Comparison of ENCODE assay signal across 8 cellular contexts in genomic region chr1:33295450-33296081, GRCh38. TPM values are rescaled to one million over a fixed set of nuclear protein-coding genes. Genes with fewer than 3 reads are reported as not detected.
A peak's percentile ranks its signal among the peaks of the same experiment; 100 is the strongest.
DNase-seq lines count a peak whose midpoint lies in the region; ATAC-seq, FAIRE-seq and TF ChIP-seq lines count a peak whose summit lies in the region.

No MANE protein-coding gene starts in this region.

- WGBS in HepG2 (ENCODE audit: low lambda C conversion rate): 44% methylated on average over 8 of the region's 12 CpGs

- DNase-seq in GM06990 (ENCODE audit: extremely low read depth, insufficient read length) (peak; percentile 71), NCI-H345 treated with DMSO at 0.1 percent for 48 hours (lab: John Stamatoyannopoulos, UW; ENCODE audit: unreplicated experiment) (peak; percentile 46), chondrocyte (ENCODE audit: low spot score) (no peak), HepG2 (ENCODE audit: low spot score) (peak; percentile 62)
- peak; percentile 75 to 91 for DNase-seq in activated CD4-positive, alpha-beta T cell treated with anti-CD3 and anti-CD28 coated beads for 4 hours
- peak; percentile 70 to 88 (median 82) for DNase-seq in stimulated activated CD4-positive, alpha-beta T cell treated with anti-CD3 and anti-CD28 coated beads, TNF-alpha, amount 100 ng/mL, for 1 hour (ENCODE audit: low read depth in 3 of 3, low spot score in 1 of 3)

- POLR2A ChIA-PET in HepG2 (lab: Yijun Ruan, JAX): interaction anchor here (0.6 to 1.7 kb wide), 9 partner anchors 17 to 70 kb away, joined by 3 to 10 read pairs (median 5); no protein-coding TSS in a partner anchor

- peaks cover 23% of the 10 kb centered on the region for H3K36me3 Mint-ChIP-seq in chondrocyte (ENCODE audit: low read depth)

- TF ChIP-seq RAD21 in HepG2 (CRISPR knock-in tag; IDR thresholded peaks at IDR 0.05): peak; percentile 89

- ATAC-seq in HG03064 (IDR thresholded peaks at IDR 0.05; ENCODE audit: low read depth, unreplicated experiment) (peak; percentile 61), HepG2 (peak; percentile 88), HG02610 (IDR thresholded peaks at IDR 0.05; ENCODE audit: unreplicated experiment) (no peak)

- TF ChIP-seq EP300 in HepG2 (IDR thresholded peaks at IDR 0.05; ENCODE audit: low read depth in 2 of 2, low read length in 2 of 2) (no peak), HepG2 (CRISPR knock-in tag; IDR thresholded peaks at IDR 0.05; ENCODE audit: borderline replicate concordance) (no peak)

- no peaks in the 10 kb centered on the region for H3K9me3 Mint-ChIP-seq in chondrocyte (ENCODE audit: low read depth)

- FAIRE-seq in HepG2 (lab: Jason Lieb, UNC): peak; percentile 72

- peaks cover 16% of the 10 kb centered on the region for H3K4me1 Mint-ChIP-seq in chondrocyte (ENCODE audit: low read depth)

- H3K36me3 ChIP-seq in GM06990 (ENCODE audit: control insufficient read depth, insufficient read depth, low read length) (peaks cover 6% of the 10 kb centered on the region), HepG2 (replicated peaks in 1 of 2; ENCODE audit: control insufficient read depth in 1 of 2, insufficient read depth in 2 of 2, low read length in 2 of 2) (peaks cover 13 to 52% of the 10 kb centered on the region in 2 experiments; a peak in 4 of 5 replicates)

- no peak for TF ChIP-seq POLR2A in HepG2 (IDR thresholded peaks at IDR 0.05; ENCODE audit: insufficient read depth in 1 of 2, low read depth in 2 of 2, low read length in 2 of 2)

- no peak overlapping the region for H3K4me3 ChIP-seq in GM06990 (replicated peaks; ENCODE audit: low read depth, low read length)
- H3K4me3 ChIP-seq in HepG2 (replicated peaks in 1 of 3; ENCODE audit: insufficient read depth in 1 of 3, low read depth in 2 of 3, low read length in 3 of 3): no peak overlapping the region

- H3K27ac ChIP-seq in HepG2 (ENCODE audit: extremely low read length, insufficient read depth, low read length): no peak overlapping the region

- TF ChIP-seq CTCF in GM06990 (IDR thresholded peaks at IDR 0.05; ENCODE audit: insufficient read depth, low read length, poor library complexity, severe bottlenecking) (peak; percentile 95), chondrocyte (IDR thresholded peaks at IDR 0.05) (peak; percentile 94), HepG2 (CRISPR knock-in tag; IDR thresholded peaks at IDR 0.05) (peak; percentile 96)

- peak overlapping the region; percentile 8 for H3K27ac Mint-ChIP-seq in chondrocyte (ENCODE audit: unreplicated experiment)

- H3K4me2 ChIP-seq in HepG2 (ENCODE audit: low read depth, low read length): no peak overlapping the region

- no TSS peak for BruUV-seq in HepG2 (replicated peaks; lab: Mats Ljungman, UMichigan)

- CTCF ChIA-PET in HepG2 (lab: Yijun Ruan, JAX; ENCODE audit: low intra/inter-chr PET ratio, low total read pairs): interaction anchor here (1.1 to 2.1 kb wide), 3 partner anchors 72 to 175 kb away, joined by 3 to 34 read pairs (median 8); no protein-coding TSS in a partner anchor

- no peak overlapping the region for H2AFZ ChIP-seq in HepG2 (ENCODE audit: low read length)

- intact Hi-C loops in HepG2 (cut with micrococcal nuclease; ENCODE audit: unreplicated experiment): loop anchor here (1.0 to 5.0 kb wide), 3 partner anchors 72 to 175 kb away; no protein-coding TSS in a partner anchor

- no peaks in the 10 kb centered on the region for H3K9me3 ChIP-seq in HepG2 (ENCODE audit: low read length)

- no peaks in the 10 kb centered on the region for H4K20me1 ChIP-seq in HepG2 (ENCODE audit: insufficient read depth, low read length)

- H3K27me3 ChIP-seq in GM06990 (replicated peaks; ENCODE audit: control insufficient read depth, insufficient read depth, low read length) (no peaks in the 10 kb centered on the region), HepG2 (ENCODE audit: control insufficient read depth in 1 of 2, insufficient read depth in 2 of 2, low read length in 2 of 2) (no peaks in the 10 kb centered on the region)

- H3K4me3 Mint-ChIP-seq in chondrocyte (ENCODE audit: unreplicated experiment): no peak overlapping the region

- H3K9ac ChIP-seq in HepG2 (ENCODE audit: insufficient read depth, low read depth, low read length): no peak overlapping the region

- no peaks in the 10 kb centered on the region for H3K27me3 Mint-ChIP-seq in chondrocyte (ENCODE audit: low read depth)

- H3K79me2 ChIP-seq in HepG2 (ENCODE audit: insufficient read depth, low read length): no peaks in the 10 kb centered on the region

- H3K4me1 ChIP-seq in HepG2 (ENCODE audit: insufficient read depth, low read length): 0 out of 2 replicates have a peak, but pooled peaks cover 1% of the 10 kb centered on the region

- in situ Hi-C loops in HepG2 (cut with HindIII; ENCODE audit: extremely low pct_ligation_motif_present, low pct_unique_long_range_greater_than_20kb): loop anchor here (5.0 kb wide), 2 partner anchors 72 to 78 kb away; no protein-coding TSS in a partner anchor

TF ChIP-seq in HepG2, 621 proteins besides CTCF, POLR2A, EP300 and RAD21 (continues in another document):
- TF ChIP-seq ZNF232 (CRISPR knock-in tag; IDR thresholded peaks at IDR 0.05; ENCODE audit: borderline replicate concordance) (no peak), ZNF788 (CRISPR knock-in tag; IDR thresholded peaks at IDR 0.05; ENCODE audit: borderline replicate concordance) (peak; percentile 35; the same call in 1 of the 2 replicates), ZNF672 (CRISPR knock-in tag; IDR thresholded peaks at IDR 0.05) (no peak), ZGPAT (CRISPR knock-in tag; IDR thresholded peaks at IDR 0.05) (0 out of 2 replicates have a peak, but pooled peaks have one; percentile 28), NCOA5 (CRISPR knock-in tag; IDR thresholded peaks at IDR 0.05) (no peak), SPEN (CRISPR knock-in tag; IDR thresholded peaks at IDR 0.05; ENCODE audit: low read depth) (0 out of 2 replicates have a peak, but pooled peaks have one; percentile 31)

RNA-seq across cellular contexts. Expression of gene A3GALT2, which starts 25.3 kb away (rescaled TPM):
- total RNA-seq in chondrocyte: 0.27 TPM in 1 of 3 replicates, not detected in the others
- total RNA-seq in HepG2 (2016; rRNA removed; fragmentation: Illumina TruSeq; extraction: Trizol): not detected in 2 replicates
- total RNA-seq in HepG2 (2016; cell fraction: cytosol; rRNA removed; fragmentation: Illumina TruSeq; extraction: Trizol; ENCODE audit: low read depth): not detected in 2 replicates
- total RNA-seq in HepG2 (2016; cell fraction: insoluble cytoplasmic fraction; rRNA removed; fragmentation: Illumina TruSeq; extraction: Trizol): not detected in 2 replicates
- not detected in 2 replicates for total RNA-seq in HepG2 (2016; cell fraction: membrane; rRNA removed; fragmentation: Illumina TruSeq; extraction: Trizol)
- not detected in 2 replicates for total RNA-seq in HepG2 (2016; cell fraction: nucleus; rRNA removed; fragmentation: Illumina TruSeq; extraction: Trizol)
- not detected in 2 replicates for polyA plus RNA-seq in HepG2 (2011; rRNA removed)
- polyA plus RNA-seq in HepG2 (2011; cell fraction: cytosol; rRNA removed): not detected in 2 replicates
- not detected in 2 replicates for polyA plus RNA-seq in HepG2 (2011; cell fraction: nucleus; rRNA removed)
- not detected in 2 replicates for polyA plus RNA-seq in HepG2 (2012)
- polyA plus RNA-seq in HepG2 (2016; cell fraction: cytosol; fragmentation: Illumina TruSeq; extraction: Trizol; ENCODE audit: low read depth): not detected in 2 replicates
- not detected in 2 replicates for polyA plus RNA-seq in HepG2 (2016; cell fraction: insoluble cytoplasmic fraction; fragmentation: Illumina TruSeq; extraction: Trizol; ENCODE audit: low read depth)
- polyA plus RNA-seq in HepG2 (2016; cell fraction: membrane; fragmentation: Illumina TruSeq; extraction: Trizol; ENCODE audit: low read depth): not detected in 2 replicates
- not detected in 2 replicates for polyA plus RNA-seq in HepG2 (2016; cell fraction: nucleus; fragmentation: Illumina TruSeq; extraction: Trizol; ENCODE audit: insufficient read depth, low read depth)
- not detected in 2 replicates for polyA minus RNA-seq in HepG2 (2011; rRNA and poly(A)+ RNA removed; ENCODE audit: low replicate concordance)
- not detected in 2 replicates for polyA minus RNA-seq in HepG2 (2011; cell fraction: cytosol; rRNA and poly(A)+ RNA removed)
- not detected in 2 replicates for polyA minus RNA-seq in HepG2 (2011; cell fraction: nucleus; rRNA and poly(A)+ RNA removed)

RNA-seq across cellular contexts. Expression of gene ZNF362, which starts 39.3 kb away (rescaled TPM):
- 84.1 to 122 TPM (median 85.0 TPM) in 3 replicates for total RNA-seq in chondrocyte
- 8.3 TPM in 2 replicates for total RNA-seq in HepG2 (2016; rRNA removed; fragmentation: Illumina TruSeq; extraction: Trizol)
- total RNA-seq in HepG2 (2016; cell fraction: cytosol; rRNA removed; fragmentation: Illumina TruSeq; extraction: Trizol; ENCODE audit: low read depth): 6.7 and 7.0 TPM in 2 replicates
- 7.8 and 9.0 TPM in 2 replicates for total RNA-seq in HepG2 (2016; cell fraction: insoluble cytoplasmic fraction; rRNA removed; fragmentation: Illumina TruSeq; extraction: Trizol)
- 16.5 and 17.3 TPM in 2 replicates for total RNA-seq in HepG2 (2016; cell fraction: membrane; rRNA removed; fragmentation: Illumina TruSeq; extraction: Trizol)
- total RNA-seq in HepG2 (2016; cell fraction: nucleus; rRNA removed; fragmentation: Illumina TruSeq; extraction: Trizol): 6.2 and 7.0 TPM in 2 replicates
- polyA plus RNA-seq in HepG2 (2011; rRNA removed): 14.2 and 16.6 TPM in 2 replicates
- polyA plus RNA-seq in HepG2 (2011; cell fraction: cytosol; rRNA removed): 5.7 and 9.0 TPM in 2 replicates
- polyA plus RNA-seq in HepG2 (2011; cell fraction: nucleus; rRNA removed): 18.1 and 28.2 TPM in 2 replicates
- polyA plus RNA-seq in HepG2 (2012): 14.1 and 14.8 TPM in 2 replicates
- 9.7 and 10.9 TPM in 2 replicates for polyA plus RNA-seq in HepG2 (2016; cell fraction: cytosol; fragmentation: Illumina TruSeq; extraction: Trizol; ENCODE audit: low read depth)
- polyA plus RNA-seq in HepG2 (2016; cell fraction: insoluble cytoplasmic fraction; fragmentation: Illumina TruSeq; extraction: Trizol; ENCODE audit: low read depth): 16.7 and 21.5 TPM in 2 replicates
- 25.7 and 28.3 TPM in 2 replicates for polyA plus RNA-seq in HepG2 (2016; cell fraction: membrane; fragmentation: Illumina TruSeq; extraction: Trizol; ENCODE audit: low read depth)
- polyA plus RNA-seq in HepG2 (2016; cell fraction: nucleus; fragmentation: Illumina TruSeq; extraction: Trizol; ENCODE audit: insufficient read depth, low read depth): 26.0 and 26.9 TPM in 2 replicates
- polyA minus RNA-seq in HepG2 (2011; rRNA and poly(A)+ RNA removed; ENCODE audit: low replicate concordance): 11.9 and 29.1 TPM in 2 replicates
- polyA minus RNA-seq in HepG2 (2011; cell fraction: cytosol; rRNA and poly(A)+ RNA removed): 9.2 and 12.5 TPM in 2 replicates
- polyA minus RNA-seq in HepG2 (2011; cell fraction: nucleus; rRNA and poly(A)+ RNA removed): 6.3 and 7.6 TPM in 2 replicates
